In the genomic region with DNA sequence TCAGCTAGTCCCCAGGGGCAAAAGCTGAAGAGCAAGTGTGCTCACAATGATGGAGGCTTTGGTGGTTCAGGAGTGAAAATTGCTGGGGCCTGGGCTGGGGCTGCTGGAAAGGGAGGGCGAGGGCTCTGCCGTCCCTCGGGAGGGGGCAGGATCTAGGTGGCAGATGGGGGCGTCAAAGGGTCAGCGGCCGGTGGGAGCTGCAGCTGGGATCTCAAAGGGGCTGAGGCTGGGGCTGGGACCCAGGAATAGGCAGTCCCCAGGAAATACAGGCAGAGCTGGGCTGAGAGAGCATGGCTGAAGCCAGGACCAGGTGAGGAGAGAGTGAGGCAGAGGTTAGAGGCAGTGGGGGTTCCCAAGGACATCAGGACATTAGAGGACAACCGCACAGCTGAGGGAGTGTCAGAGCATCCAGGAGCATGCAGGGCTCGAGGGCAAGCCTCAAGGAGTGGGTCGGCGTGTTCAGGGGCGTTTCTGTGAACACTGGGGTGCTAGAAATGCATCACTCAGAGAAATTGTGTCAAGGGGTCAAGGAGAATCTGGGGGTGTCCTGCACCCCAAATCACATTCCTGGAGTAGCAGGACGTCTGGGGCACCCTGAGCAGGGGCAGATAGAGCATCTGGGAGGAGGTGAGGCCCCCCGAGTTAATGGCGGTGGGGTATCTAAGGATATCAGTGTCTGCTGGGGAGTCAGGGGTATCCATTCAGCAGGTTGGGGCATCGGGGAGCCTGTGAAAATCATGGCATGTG, we compare ENCODE assay signal across 8 cellular contexts. TPM values are rescaled to one million over a fixed set of nuclear protein-coding genes. Genes with fewer than 3 reads are reported as not detected.
DNase-seq lines count a peak whose midpoint lies in the region; ATAC-seq and TF ChIP-seq lines count a peak whose summit lies in the region.

No MANE protein-coding gene starts in this region.

- DNase-seq in BE2C (no peak), NB4 (ENCODE audit: low read depth) (no peak), nephron progenitor cell (no peak), occipital lobe (lab: John Stamatoyannopoulos, UW) (no peak), OCI-M2 (lab: John Stamatoyannopoulos, UW; ENCODE audit: unreplicated experiment) (no peak)
- no peak for DNase-seq in effector memory CD4-positive, alpha-beta T cell

- peaks cover 7% of the 10 kb centered on the region for H3K27me3 Mint-ChIP-seq in nephron progenitor cell (ENCODE audit: low read depth, poor library complexity)

- H3K27me3 ChIP-seq in BE2C, result no peaks in the 10 kb centered on the region
- H3K27me3 ChIP-seq in effector memory CD4-positive, alpha-beta T cell (replicated peaks; ENCODE audit: control insufficient read depth, insufficient read depth, low read length, poor library complexity, severe bottlenecking), result no peaks in the 10 kb centered on the region

- peaks cover 45% of the 10 kb centered on the region for H3K4me1 Mint-ChIP-seq in nephron progenitor cell

- H3K9me3 ChIP-seq in BE2C, result no peaks in the 10 kb centered on the region
- no peaks in the 10 kb centered on the region for H3K9me3 ChIP-seq in effector memory CD4-positive, alpha-beta T cell (ENCODE audit: control insufficient read depth, low read length)

- no peaks in the 10 kb centered on the region for H3K36me3 ChIP-seq in BE2C
- no peaks in the 10 kb centered on the region for H3K36me3 ChIP-seq in effector memory CD4-positive, alpha-beta T cell (ENCODE audit: control insufficient read depth, insufficient read depth, low read length)

- H3K4me3 ChIP-seq in BE2C (ENCODE audit: low read depth, low read length), result peak overlapping the region; percentile 46
- peak overlapping the region; percentile 7 for H3K4me3 ChIP-seq in NB4 (ENCODE audit: low read depth, low read length)
- peak overlapping the region; percentile 34 for H3K4me3 ChIP-seq in effector memory CD4-positive, alpha-beta T cell (ENCODE audit: insufficient read depth, low read depth, low read length, poor library complexity, severe bottlenecking)

- no peak for TF ChIP-seq POLR2A in NB4 (IDR thresholded peaks at IDR 0.05; ENCODE audit: extremely low read depth, insufficient read length)

- H3K27ac Mint-ChIP-seq in nephron progenitor cell, result no peak overlapping the region

- H3K9me3 Mint-ChIP-seq in nephron progenitor cell, result no peaks in the 10 kb centered on the region

- TF ChIP-seq CTCF in BE2C (IDR thresholded peaks at IDR 0.05; ENCODE audit: low read depth, low read length) (no peak), NB4 (IDR thresholded peaks at IDR 0.05; ENCODE audit: low read depth, low read length) (no peak), nephron progenitor cell (IDR thresholded peaks at IDR 0.05) (no peak)

- no peaks in the 10 kb centered on the region; the same call in none of the 2 replicates for H3K4me1 ChIP-seq in BE2C
- peaks cover 21% of the 10 kb centered on the region for H3K4me1 ChIP-seq in effector memory CD4-positive, alpha-beta T cell (ENCODE audit: control insufficient read depth, insufficient read depth, low read length, poor library complexity, severe bottlenecking)

- ATAC-seq in HG03565 (IDR thresholded peaks at IDR 0.05; ENCODE audit: unreplicated experiment), result no peak
- no peak for ATAC-seq in HG03354 (IDR thresholded peaks at IDR 0.05; ENCODE audit: poor library complexity, severe bottlenecking, unreplicated experiment)

- no peak overlapping the region for H3K27ac ChIP-seq in effector memory CD4-positive, alpha-beta T cell (ENCODE audit: insufficient read depth, low read length, poor library complexity, severe bottlenecking)

- peak overlapping the region; percentile 77 for H3K4me3 Mint-ChIP-seq in nephron progenitor cell

- peaks cover 10% of the 10 kb centered on the region for H3K36me3 Mint-ChIP-seq in nephron progenitor cell (ENCODE audit: low read depth)

RNA-seq across cellular contexts. Expression of a gene that starts 1.2 kb away (rescaled TPM):
- polyA plus RNA-seq in BE2C (2012; ENCODE audit: insufficient read depth, insufficient read length, low read depth), result 0.31 TPM
- total RNA-seq in occipital lobe, result not detected

RNA-seq across cellular contexts. Expression of a gene that starts 4.2 kb away (rescaled TPM):
- 24.4 TPM for polyA plus RNA-seq in BE2C (2012; ENCODE audit: insufficient read depth, insufficient read length, low read depth)
- total RNA-seq in occipital lobe, result 5.3 TPM

RNA-seq across cellular contexts. Expression of a gene that starts 14.8 kb away (rescaled TPM):
- polyA plus RNA-seq in BE2C (2012; ENCODE audit: insufficient read depth, insufficient read length, low read depth), result 38.6 TPM
- 10.6 TPM for total RNA-seq in occipital lobe

RNA-seq across cellular contexts. Expression of a gene that starts 22.9 kb away (rescaled TPM):
- 27.7 TPM for polyA plus RNA-seq in BE2C (2012; ENCODE audit: insufficient read depth, insufficient read length, low read depth)
- total RNA-seq in occipital lobe, result 27.1 TPM

RNA-seq across cellular contexts. Expression of a gene that starts 44.3 kb away (rescaled TPM):
- polyA plus RNA-seq in BE2C (2012; ENCODE audit: insufficient read depth, insufficient read length, low read depth), result 14.1 TPM
- 1.9 TPM for total RNA-seq in occipital lobe
